In genomic region chr17:18247613-18248001, GRCh38 we compare ENCODE assay signal across 13 cellular contexts. TPM values are rescaled to one million over a fixed set of nuclear protein-coding genes. Genes with fewer than 3 reads are reported as not detected.
A peak's percentile ranks its signal among the peaks of the same experiment; 100 is the strongest.
DNase-seq lines count a peak whose midpoint lies in the region; ATAC-seq and TF ChIP-seq lines count a peak whose summit lies in the region.
"Had no signal": no experiment of that assay in that cellular context is flagged by ENCODE, and none has a peak within 500 bp of the region (broad histone marks: within the 10 kb centered on the region; RNA-seq: fewer than 3 reads in every experiment).

No MANE protein-coding gene starts in this region.

- no peak for TF ChIP-seq CTCF in Caco-2 (IDR thresholded peaks at IDR 0.05; ENCODE audit: insufficient read depth in 1 of 2, low read depth in 1 of 2, low read length in 1 of 2, severe bottlenecking in 1 of 2, unreplicated experiment in 1 of 2)
- TF ChIP-seq CTCF in WTC11 (IDR thresholded peaks at IDR 0.05), result no peak
- TF ChIP-seq CTCF in heart right ventricle (IDR thresholded peaks at IDR 0.05), result no peak

- no peaks in the 10 kb centered on the region for H3K9me2 ChIP-seq in Karpas-422 (replicated peaks; ENCODE audit: insufficient read depth, low read length)

- H3K27ac Mint-ChIP-seq in Caco-2 (ENCODE audit: unreplicated experiment) (peak overlapping the region; percentile 6), WTC11 (peak overlapping the region; percentile 99)
- H3K27ac Mint-ChIP-seq in activated T-cell treated with anti-CD3 and anti-CD28 coated beads, Interleukin-2, amount 50 U/mL, for 72 hours, result no peak overlapping the region
- H3K27ac Mint-ChIP-seq: activated CD4-positive, alpha-beta T cell treated with anti-CD3 and anti-CD28 coated beads, Interleukin-2, amount 10 ng/mL, durations not matched to agents 24 days and 14 days had no signal

- CTCF ChIA-PET in Caco-2 (lab: Charles Lee) (interaction anchor here (1.0 kb wide), 1 partner anchor 109 kb away, joined by 3 read pairs; no protein-coding TSS in a partner anchor), WTC11 (lab: Charles Lee) (interaction anchor here (0.6 to 2.0 kb wide), 12 partner anchors 8 to 64 kb away, joined by 3 to 19 read pairs (median 5); partner anchors contain the start of gene ALKBH5)

- ATAC-seq in WTC11, result no peak; the same call in 1 of the 2 replicates
- peak in 6 of 8 donors; percentile 9 to 41 (median 23) for ATAC-seq in heart right ventricle
- no peak for ATAC-seq in HG03439 (IDR thresholded peaks at IDR 0.05; ENCODE audit: unreplicated experiment)
- no peak for ATAC-seq in activated T-cell treated with anti-CD3 and anti-CD28 coated beads, Interleukin-2, amount 50 U/mL, for 72 hours (replicated peaks in 1 of 2)

- H3K27me3 ChIP-seq in Caco-2 (replicated peaks; ENCODE audit: control insufficient read depth, insufficient read depth, low read length) (no peaks in the 10 kb centered on the region), heart right ventricle (no peaks in the 10 kb centered on the region), Karpas-422 (ENCODE audit: low read length) (no peaks in the 10 kb centered on the region)
- H3K27me3 ChIP-seq: brain microvascular endothelial cell had no signal

- H3K4me1 ChIP-seq in Caco-2 (no peaks in the 10 kb centered on the region), heart right ventricle (peaks cover 12 to 31% (median 21%) of the 10 kb centered on the region in 9 donors), Karpas-422 (ENCODE audit: low read length) (peaks cover 2% of the 10 kb centered on the region; the same call in 1 of the 2 replicates)

- H3K4me3 ChIP-seq in Caco-2 (ENCODE audit: low read depth, low read length), result no peak overlapping the region
- H3K4me3 ChIP-seq in heart right ventricle, result no peak overlapping the region
- no peak overlapping the region for H3K4me3 ChIP-seq in Karpas-422 (ENCODE audit: low read length)

- H3K27me3 Mint-ChIP-seq in Caco-2 (ENCODE audit: insufficient read depth, unreplicated experiment) (no peaks in the 10 kb centered on the region), WTC11 (ENCODE audit: low read depth) (no peaks in the 10 kb centered on the region)
- no peaks in the 10 kb centered on the region for H3K27me3 Mint-ChIP-seq in activated T-cell treated with anti-CD3 and anti-CD28 coated beads, Interleukin-2, amount 50 U/mL, for 72 hours (ENCODE audit: low read depth)
- H3K27me3 Mint-ChIP-seq: activated CD4-positive, alpha-beta T cell treated with anti-CD3 and anti-CD28 coated beads, Interleukin-2, amount 10 ng/mL, durations not matched to agents 24 days and 14 days; activated T-helper 17 cell treated with anti-CD3 and anti-CD28 coated beads, Interleukin-2, amount 50 U/mL, for 72 hours; IgD-negative memory B cell; natural killer cell treated with Interleukin-12 subunit alpha and Interleukin-12 subunit beta and Interleukin-15 and Interleukin-18, amount 100 ng/mL, for 72 hours had no signal

- no TSS peak for BruUV-seq in Caco-2 (replicated peaks; lab: Mats Ljungman, UMichigan)

- POLR2A ChIA-PET in Caco-2 (lab: Charles Lee) (no interaction called here), WTC11 (lab: Charles Lee) (interaction anchor here (0.6 to 2.2 kb wide), 7 partner anchors 9 to 169 kb away, joined by 3 to 17 read pairs (median 6); partner anchors contain the start of genes FLII, LLGL1 and MIEF2)

- intact Hi-C loops in Caco-2 (cut with micrococcal nuclease; ENCODE audit: unreplicated experiment), result loop anchor here (1.0 to 2.0 kb wide), 2 partner anchors 11 to 77 kb away; partner anchors contain the start of gene FLII
- intact Hi-C loops in heart right ventricle (cut with DNase I), result no loop called here
- intact Hi-C loops in posterior vena cava (cut with DNase I), result loop anchor here in 1 of 2 donors (10.0 kb wide), 1 partner anchor 77 kb away; no protein-coding TSS in a partner anchor

- no peak overlapping the region for H2AFZ ChIP-seq in Karpas-422 (ENCODE audit: low read length)

- H3K4me2 ChIP-seq in Karpas-422 (ENCODE audit: low read depth, low read length, poor library complexity, severe bottlenecking), result no peak overlapping the region

- peaks cover 92% of the 10 kb centered on the region for H3K36me3 Mint-ChIP-seq in Caco-2 (ENCODE audit: insufficient read depth, unreplicated experiment)
- peaks cover 43% of the 10 kb centered on the region for H3K36me3 Mint-ChIP-seq in WTC11
- peaks cover 4% of the 10 kb centered on the region in 2 donors for H3K36me3 Mint-ChIP-seq in activated T-cell treated with anti-CD3 and anti-CD28 coated beads, Interleukin-2, amount 50 U/mL, for 72 hours (ENCODE audit: insufficient read depth in 2 of 2)

- H3K9me3 Mint-ChIP-seq in Caco-2 (ENCODE audit: unreplicated experiment), result no peaks in the 10 kb centered on the region
- no peaks in the 10 kb centered on the region for H3K9me3 Mint-ChIP-seq in WTC11
- no peaks in the 10 kb centered on the region for H3K9me3 Mint-ChIP-seq in activated T-cell treated with anti-CD3 and anti-CD28 coated beads, Interleukin-2, amount 50 U/mL, for 72 hours
- H3K9me3 Mint-ChIP-seq: activated CD4-positive, alpha-beta T cell treated with anti-CD3 and anti-CD28 coated beads, Interleukin-2, amount 10 ng/mL, durations not matched to agents 24 days and 14 days; activated T-helper 17 cell treated with anti-CD3 and anti-CD28 coated beads, Interleukin-2, amount 50 U/mL, for 72 hours; IgD-negative memory B cell; natural killer cell treated with Interleukin-12 subunit alpha and Interleukin-12 subunit beta and Interleukin-15 and Interleukin-18, amount 100 ng/mL, for 72 hours had no signal

- H3K4me1 Mint-ChIP-seq in Caco-2 (ENCODE audit: low read depth, unreplicated experiment), result no peaks in the 10 kb centered on the region
- H3K4me1 Mint-ChIP-seq in WTC11, result peaks cover 25% of the 10 kb centered on the region
- no peaks in the 10 kb centered on the region for H3K4me1 Mint-ChIP-seq in activated T-cell treated with anti-CD3 and anti-CD28 coated beads, Interleukin-2, amount 50 U/mL, for 72 hours (ENCODE audit: low read depth)

- H3K9me3 ChIP-seq in Caco-2 (no peaks in the 10 kb centered on the region), heart right ventricle (no peaks in the 10 kb centered on the region), Karpas-422 (ENCODE audit: low read length) (no peaks in the 10 kb centered on the region)

- peaks cover 7% of the 10 kb centered on the region for H3K36me3 ChIP-seq in Caco-2 (ENCODE audit: control insufficient read depth, insufficient read depth, low read length)
- peaks cover 14 to 100% (median 68%) of the 10 kb centered on the region in 9 donors for H3K36me3 ChIP-seq in heart right ventricle
- peaks cover 19% of the 10 kb centered on the region; the same call in 1 of the 2 replicates for H3K36me3 ChIP-seq in Karpas-422 (ENCODE audit: insufficient read depth, low read length)

- H3K27ac ChIP-seq in heart right ventricle (peak overlapping the region; percentile 44 to 91 (median 77)), Karpas-422 (ENCODE audit: low read length) (no peak overlapping the region)
- H3K27ac ChIP-seq: brain microvascular endothelial cell had no signal

- H3K4me3 Mint-ChIP-seq in Caco-2 (ENCODE audit: unreplicated experiment) (no peak overlapping the region), WTC11 (peak overlapping the region; percentile 90)
- H3K4me3 Mint-ChIP-seq in activated T-cell treated with anti-CD3 and anti-CD28 coated beads, Interleukin-2, amount 50 U/mL, for 72 hours, result no peak overlapping the region
- H3K4me3 Mint-ChIP-seq: activated CD4-positive, alpha-beta T cell treated with anti-CD3 and anti-CD28 coated beads, Interleukin-2, amount 10 ng/mL, durations not matched to agents 24 days and 14 days; activated T-helper 17 cell treated with anti-CD3 and anti-CD28 coated beads, Interleukin-2, amount 50 U/mL, for 72 hours; natural killer cell treated with Interleukin-12 subunit alpha and Interleukin-12 subunit beta and Interleukin-15 and Interleukin-18, amount 100 ng/mL, for 72 hours had no signal

- no peaks in the 10 kb centered on the region for H3K79me2 ChIP-seq in Karpas-422 (ENCODE audit: low read length)

- no peak overlapping the region for H3K9ac ChIP-seq in Karpas-422 (ENCODE audit: low read length)

- WGBS in heart right ventricle, 2 donors, result 71 to 72% methylated on average over 30 of the region's 30 CpGs

- DNase-seq in Caco-2 (no peak), WTC11 (ENCODE audit: low spot score) (no peak), heart right ventricle (peak in 1 of 2 donors; percentile 54), pons (ENCODE audit: low spot score) (peak; percentile 52), posterior vena cava (ENCODE audit: low spot score) (no peak), Karpas-422 (no peak)
- no peak for DNase-seq in activated T-cell treated with anti-CD3 and anti-CD28 coated beads, Interleukin-2, amount 50 U/mL, for 72 hours
- DNase-seq: brain microvascular endothelial cell had no signal

- peaks cover 8% of the 10 kb centered on the region; the same call in 1 of the 2 replicates for H4K20me1 ChIP-seq in Karpas-422 (ENCODE audit: insufficient read depth, low read depth, low read length)

TF ChIP-seq in WTC11, 78 proteins besides CTCF, POLR2A, EP300 and RAD21 (continues in another document):
- no peak for TF ChIP-seq TEAD1 (CRISPR knock-in tag; IDR thresholded peaks at IDR 0.05)

RNA-seq across cellular contexts. Expression of gene FLII, which starts 10.9 kb away (rescaled TPM):
- total RNA-seq in Caco-2 (2022), result 343 and 392 TPM in 2 replicates
- total RNA-seq in WTC11 (2021), result 298 to 313 TPM (median 309 TPM) in 3 replicates
- total RNA-seq in heart right ventricle, result 100 to 1,000 TPM; 207 to 356 (median 281) TPM
- 100 to 1,000 TPM; 366 to 469 TPM for polyA plus RNA-seq in heart right ventricle
- total RNA-seq in posterior vena cava, result 100 to 1,000 TPM; 275 to 418 TPM
- total RNA-seq in activated T-cell treated with anti-CD3 and anti-CD28 coated beads, Interleukin-2, amount 50 U/mL, for 72 hours, result 100 to 1,000 TPM; 318 to 373 TPM
- 128 and 166 TPM in 2 replicates for total RNA-seq in Karpas-422 (2014; rRNA removed; shearing (Covaris generic); ENCODE audit: low replicate concordance)

RNA-seq across cellular contexts. Expression of gene MIEF2, which starts 12.9 kb away (rescaled TPM):
- total RNA-seq in Caco-2 (2022) (22.3 and 22.8 TPM in 2 replicates), WTC11 (2021) (15.7 to 18.8 TPM (median 17.9 TPM) in 3 replicates), heart right ventricle (10 to 100 TPM; 23.9 to 43.4 (median 33.5) TPM), posterior vena cava (10 to 100 TPM in 1 of 2 donors, 1 to 10 TPM in 1; 7.7 to 11.3 TPM)
- polyA plus RNA-seq in heart right ventricle, result 10 to 100 TPM; 18.9 to 20.6 TPM
- 1 to 10 TPM; 7.8 to 9.4 TPM for total RNA-seq in activated T-cell treated with anti-CD3 and anti-CD28 coated beads, Interleukin-2, amount 50 U/mL, for 72 hours
- 4.5 and 14.2 TPM in 2 replicates for total RNA-seq in Karpas-422 (2014; rRNA removed; shearing (Covaris generic); ENCODE audit: low replicate concordance)

RNA-seq across cellular contexts. Expression of gene LLGL1, which starts 22.2 kb away (rescaled TPM):
- 39.5 and 41.3 TPM in 2 replicates for total RNA-seq in Caco-2 (2022)
- total RNA-seq in WTC11 (2021), result 76.0 to 87.8 TPM (median 78.6 TPM) in 3 replicates
- total RNA-seq in heart right ventricle, result 10 to 100 TPM in 1 of 10 donors, 1 to 10 TPM in 9; 7.2 to 12.4 (median 9.1) TPM
- polyA plus RNA-seq in heart right ventricle, result 1 to 10 TPM; 5.8 to 5.9 TPM
- total RNA-seq in posterior vena cava, result 10 to 100 TPM; 13.9 to 16.2 TPM
- total RNA-seq in activated T-cell treated with anti-CD3 and anti-CD28 coated beads, Interleukin-2, amount 50 U/mL, for 72 hours, result 10 to 100 TPM; 18.5 to 18.6 TPM
- 12.0 and 12.1 TPM in 2 replicates for total RNA-seq in Karpas-422 (2014; rRNA removed; shearing (Covaris generic); ENCODE audit: low replicate concordance)

Comparison
In these comparisons a context has a peak if more than half of its experiments do, and no peak if none do; other contexts are left out.
1. ATAC-seq: peak in heart right ventricle (6 of 8); none in WTC11 (single experiment), HG03439 (single experiment) and activated T-cell treated with anti-CD3 and anti-CD28 coated beads, Interleukin-2, amount 50 U/mL, for 72 hours (0 of 2).